26 cellular contexts compared by ENCODE assay signal in genomic region chr5:174402224-174402812, GRCh38.
A peak's percentile ranks its signal among the peaks of the same experiment; 100 is the strongest.
DNase-seq lines count a peak whose midpoint lies in the region; ATAC-seq and TF ChIP-seq lines count a peak whose summit lies in the region.
"Had no signal": no experiment of that assay in that cellular context is flagged by ENCODE, and none has a peak within 500 bp of the region (broad histone marks: within the 10 kb centered on the region; RNA-seq: fewer than 3 reads in every experiment).

No MANE protein-coding gene starts in this region.

- no peaks in the 10 kb centered on the region for H3K9me2 ChIP-seq in PC-3 (replicated peaks; ENCODE audit: low read length)

- H4K8ac ChIP-seq in trophoblast cell (ENCODE audit: low read depth, low read length): peak overlapping the region; percentile 48

- no peaks in the 10 kb centered on the region for H3K9me3 ChIP-seq in PC-3 (ENCODE audit: low read length)
- H3K9me3 ChIP-seq in trophoblast cell (ENCODE audit: insufficient read depth, low read depth, low read length): no peaks in the 10 kb centered on the region
- H3K9me3 ChIP-seq: Caco-2, colonic mucosa, right lobe of liver, upper lobe of right lung had no signal

- intact Hi-C loops in PC-3 (cut with micrococcal nuclease): no loop called here

- H2AFZ ChIP-seq in PC-3 (ENCODE audit: low read length) (0 out of 2 replicates have a peak overlapping the region, but pooled peaks have one; percentile 18), trophoblast cell (ENCODE audit: insufficient read depth, low read length, poor library complexity) (no peak overlapping the region)
- H2AFZ ChIP-seq: GM23248 had no signal

- no TSS peak for BruUV-seq in PC-3 (replicated peaks; lab: Mats Ljungman, UMichigan)

- peak overlapping the region; percentile 75 for H3K14ac ChIP-seq in trophoblast cell (ENCODE audit: low read length)

- H3K27ac ChIP-seq in PC-3 (ENCODE audit: low read length) (no peak overlapping the region), trophoblast cell (ENCODE audit: low read depth, low read length) (no peak overlapping the region)
- H3K27ac ChIP-seq: brain microvascular endothelial cell, colonic mucosa, GM23248, HL-60, right lobe of liver, upper lobe of right lung had no signal

- H3K36me3 ChIP-seq in PC-3 (ENCODE audit: low read depth, low read length) (no peaks in the 10 kb centered on the region), trophoblast cell (ENCODE audit: control insufficient read depth in 1 of 2, insufficient read depth in 2 of 2, low read length in 2 of 2) (no peaks in the 10 kb centered on the region)
- H3K36me3 ChIP-seq: brain microvascular endothelial cell, colonic mucosa, right lobe of liver, upper lobe of right lung had no signal

- H3K9ac ChIP-seq in PC-3 (ENCODE audit: low read length) (no peak overlapping the region), trophoblast cell (ENCODE audit: low read length) (no peak overlapping the region)
- H3K9ac ChIP-seq: GM23248 had no signal

- H2BK120ac ChIP-seq in trophoblast cell (ENCODE audit: insufficient read depth, low read length, poor library complexity): peak overlapping the region; percentile 68

- H2AK5ac ChIP-seq in trophoblast cell (ENCODE audit: low read length): no peak overlapping the region

- H4K20me1 ChIP-seq in PC-3 (ENCODE audit: low read length): no peaks in the 10 kb centered on the region

- H2BK12ac ChIP-seq in trophoblast cell (ENCODE audit: low read length): peak overlapping the region; percentile 81

- no peak overlapping the region for H3K18ac ChIP-seq in trophoblast cell (ENCODE audit: low read length)

- TF ChIP-seq CTCF in PC-3 (conservative IDR thresholded peaks at IDR 0.05; ENCODE audit: low read depth, low read length) (peak; percentile 27; the same call in 1 of the 2 replicates), choroid plexus epithelial cell (conservative IDR thresholded peaks at IDR 0.05; ENCODE audit: low read depth, low read length) (peak; percentile 33)

- no peak for ATAC-seq in PC-3
- no peak for ATAC-seq in GM21529 (IDR thresholded peaks at IDR 0.05; ENCODE audit: unreplicated experiment)
- ATAC-seq in GM19324 (IDR thresholded peaks at IDR 0.05; ENCODE audit: low FRiP score, unreplicated experiment): no peak
- ATAC-seq: effector memory CD8-positive, alpha-beta T cell; right lobe of liver; T-helper 17 cell; upper lobe of right lung had no signal

- peak overlapping the region; percentile 46 for H2BK5ac ChIP-seq in trophoblast cell (ENCODE audit: low read depth, low read length, poor library complexity)

- H4K12ac ChIP-seq in trophoblast cell (ENCODE audit: low read depth, low read length): no peak overlapping the region

- POLR2A ChIA-PET in PC-3 (lab: Charles Lee; ENCODE audit: unreplicated experiment): no interaction called here

- peak; percentile 2 for DNase-seq in SKM-1 treated with dmso at 0.1 percent for 144 hours (lab: John Stamatoyannopoulos, UW; ENCODE audit: unreplicated experiment)
- no peak for DNase-seq in SKM-1 (lab: John Stamatoyannopoulos, UW; ENCODE audit: unreplicated experiment)
- peak; percentile 13 for DNase-seq in PC-3
- peak; percentile 35 for DNase-seq in choroid plexus epithelial cell (ENCODE audit: low read depth)
- DNase-seq in trophoblast cell: peak; percentile 81 to 90
- no peak for DNase-seq in NCI-H2029 treated with DMSO at 0.1 percent for 48 hours (lab: John Stamatoyannopoulos, UW)
- DNase-seq: activated CD4-positive, alpha-beta T cell treated with anti-CD3 and anti-CD28 coated beads, Interleukin-2, amount 50 U/mL, for 48 hours; activated gamma-delta T cell; brain microvascular endothelial cell; colonic mucosa; effector memory CD8-positive, alpha-beta T cell; glutamatergic neuron; GM23248; IMR-90; NCI-H1436 treated with DMSO at 0.1 percent for 48 hours; NCI-H2171; NCI-H526 treated with DMSO at 0.1 percent for 48 hours; right lobe of liver; SHP77; stimulated activated CD4-positive, alpha-beta T cell treated with anti-CD3 and anti-CD28 coated beads, Interleukin-15, amount 100 ng/mL, for 24 hours; T-helper 17 cell; upper lobe of right lung had no signal

- H3K23ac ChIP-seq in trophoblast cell (ENCODE audit: low read length): no peak overlapping the region

- H3K79me1 ChIP-seq in trophoblast cell (ENCODE audit: low read length): peaks cover 10% of the 10 kb centered on the region

- H3F3A ChIP-seq in PC-3 (ENCODE audit: low read length, unreplicated experiment): no peaks in the 10 kb centered on the region

- no peak overlapping the region for H3K4ac ChIP-seq in trophoblast cell (ENCODE audit: low read depth, low read length)

- H4K91ac ChIP-seq in trophoblast cell (ENCODE audit: low read depth, low read length): peak overlapping the region; percentile 76

- CTCF ChIA-PET in PC-3 (lab: Charles Lee): no interaction called here

- no peaks in the 10 kb centered on the region for H3K79me2 ChIP-seq in PC-3 (ENCODE audit: low read length)
- no peaks in the 10 kb centered on the region for H3K79me2 ChIP-seq in trophoblast cell (ENCODE audit: control insufficient read depth, insufficient read depth, low read length, poor library complexity)

- H3K4me2 ChIP-seq in PC-3 (ENCODE audit: low read length): no peak overlapping the region
- peak overlapping the region; percentile 13 for H3K4me2 ChIP-seq in trophoblast cell (ENCODE audit: low read length)

- H3K4me3 ChIP-seq in PC-3 (ENCODE audit: low read length): no peak overlapping the region
- no peak overlapping the region for H3K4me3 ChIP-seq in choroid plexus epithelial cell (ENCODE audit: low read depth, low read length)
- no peak overlapping the region for H3K4me3 ChIP-seq in trophoblast cell (ENCODE audit: low read depth, low read length)
- H3K4me3 ChIP-seq: colonic mucosa, GM23248, right lobe of liver, upper lobe of right lung had no signal

- H3K4me1 ChIP-seq in PC-3 (ENCODE audit: insufficient read depth, low read length) (no peaks in the 10 kb centered on the region; the same call in 1 of the 2 replicates), trophoblast cell (ENCODE audit: control insufficient read depth in 1 of 2, insufficient read depth in 2 of 2, low read length in 2 of 2) (peaks cover 4 to 6% of the 10 kb centered on the region in 2 experiments)
- H3K4me1 ChIP-seq: Caco-2, colonic mucosa, right lobe of liver, upper lobe of right lung had no signal

- WGBS in trophoblast cell (ENCODE audit: extremely low coverage, insufficient coverage, insufficient read length): 100% methylated on average over 1 of the region's 4 CpGs

- H3K27me3 ChIP-seq in PC-3 (ENCODE audit: low read length) (peaks cover 6% of the 10 kb centered on the region; the same call in 1 of the 2 replicates), trophoblast cell (ENCODE audit: insufficient read depth, low read length) (no peaks in the 10 kb centered on the region)
- H3K27me3 ChIP-seq: brain microvascular endothelial cell, colonic mucosa, upper lobe of right lung had no signal

Comparison
In these comparisons a context has a peak if more than half of its experiments do, and no peak if none do; other contexts are left out.
1. DNase-seq: peak in SKM-1 treated with dmso at 0.1 percent for 144 hours (single experiment), PC-3 (single experiment), choroid plexus epithelial cell (single experiment) and trophoblast cell (2 of 2); none in SKM-1 (single experiment) and NCI-H2029 treated with DMSO at 0.1 percent for 48 hours (single experiment).